Comparison of ENCODE assay signal across 35 cellular contexts in genomic region chr18:40494603-40495002, GRCh38.
"Had no signal": no experiment of that assay in that cellular context is flagged by ENCODE, and none has a peak within 500 bp of the region (broad histone marks: within the 10 kb centered on the region; RNA-seq: fewer than 3 reads in every experiment).

No MANE protein-coding gene starts in this region.

- H3K4me3 ChIP-seq: adrenal gland, body of pancreas, cardiac muscle cell had no signal

- ATAC-seq: activated CD8-positive, alpha-beta T cell treated with anti-CD3 and anti-CD28 coated beads for 36 hours; activated naive CD4-positive, alpha-beta T cell treated with anti-CD3 and anti-CD28 coated beads, Interleukin-2, amount 50 U/mL, for 72 hours; activated T-cell treated with anti-CD3 and anti-CD28 coated beads, Interleukin-2, amount 50 U/mL, for 4 hours; activated T-cell treated with anti-CD3 and anti-CD28 coated beads, Interleukin-2, amount 50 U/mL, for 72 hours; activated T-helper 17 cell treated with anti-CD3 and anti-CD28 coated beads, Interleukin-2, amount 50 U/mL, for 72 hours; body of pancreas had no signal

- H3K4me1 ChIP-seq: adrenal gland, body of pancreas had no signal

- FAIRE-seq: astrocyte, bronchial epithelial cell, TTC549 had no signal

- H3K36me3 ChIP-seq: adrenal gland, brain microvascular endothelial cell, cardiac muscle cell had no signal

- DNase-seq: activated B cell treated with CpG ODN at 0.5 μM for 24 hours; activated CD4-positive, alpha-beta memory T cell treated with anti-CD3 and anti-CD28 coated beads for 36 hours; activated CD4-positive, alpha-beta T cell treated with anti-CD3 and anti-CD28 coated beads for 4 hours; activated CD4-positive, alpha-beta T cell treated with anti-CD3 and anti-CD28 coated beads, Interleukin-2, amount 10 ng/mL, durations not matched to agents 24 days and 14 days; activated CD4-positive, alpha-beta T cell treated with anti-CD3 and anti-CD28 coated beads, Interleukin-2, amount 50 U/mL, for 1 hour; activated CD4-positive, alpha-beta T cell treated with anti-CD3 and anti-CD28 coated beads, Interleukin-2, amount 50 U/mL, for 4 hours; activated CD4-positive, CD25-positive, alpha-beta regulatory T cell treated with anti-CD3 and anti-CD28 coated beads, Interleukin-2, amount 50 U/mL, for 72 hours; activated CD8-positive, alpha-beta memory T cell treated with anti-CD3 and anti-CD28 coated beads, Interleukin-2, amount 50 U/mL, for 4 hours; activated CD8-positive, alpha-beta T cell treated with anti-CD3 and anti-CD28 coated beads for 36 hours; activated effector memory CD4-positive, alpha-beta T cell treated with anti-CD3 and anti-CD28 coated beads, Interleukin-2, amount 50 U/mL, for 16 hours; activated gamma-delta T cell treated with Interleukin-2 at 50 U/mL for 16 hours; activated naive CD4-positive, alpha-beta T cell; activated naive CD4-positive, alpha-beta T cell treated with anti-CD3 and anti-CD28 coated beads for 36 hours; activated naive CD4-positive, alpha-beta T cell treated with anti-CD3 and anti-CD28 coated beads, Interleukin-2, amount 50 U/mL, for 16 hours; activated naive CD8-positive, alpha-beta T cell treated with anti-CD3 and anti-CD28 coated beads for 36 hours; activated T-cell treated with anti-CD3 and anti-CD28 coated beads for 4 hours; activated T-cell treated with anti-CD3 and anti-CD28 coated beads, Interleukin-2, amount 50 U/mL, for 1 hour; activated T-cell treated with anti-CD3 and anti-CD28 coated beads, Interleukin-2, amount 50 U/mL, for 4 hours; activated T-cell treated with anti-CD3 and anti-CD28 coated beads, Interleukin-2, amount 50 U/mL, for 72 hours; adrenal gland; amniotic stem cell; aorta; body of pancreas; brain microvascular endothelial cell; caudate nucleus; cerebellar nuclear complex; T-helper 2 cell; T-helper 9 cell had no signal

- H3K27ac ChIP-seq: adrenal gland, body of pancreas, brain microvascular endothelial cell, cardiac muscle cell, VCaP had no signal

- H3K27me3 ChIP-seq: adrenal gland, body of pancreas, brain microvascular endothelial cell, cardiac muscle cell had no signal

- H3K9me3 ChIP-seq: adrenal gland, body of pancreas had no signal
